8 cellular contexts compared by ENCODE assay signal in genomic region chr17:3724373-3725077, GRCh38. TPM values are rescaled to one million over a fixed set of nuclear protein-coding genes. Genes with fewer than 3 reads are reported as not detected.
A peak's percentile ranks its signal among the peaks of the same experiment; 100 is the strongest.
DNase-seq lines count a peak whose midpoint lies in the region; ATAC-seq and TF ChIP-seq lines count a peak whose summit lies in the region.

No MANE protein-coding gene starts in this region.

- no peaks in the 10 kb centered on the region for H3K27me3 Mint-ChIP-seq in naive B cell

- ATAC-seq in naive B cell (ENCODE audit: low read depth in 2 of 2) (no peak), GM19397 (IDR thresholded peaks at IDR 0.05; ENCODE audit: unreplicated experiment) (no peak)

- H3K27ac Mint-ChIP-seq in naive B cell: peak overlapping the region in 4 of 6 donors; percentile 85 to 96 (median 88)

- peak overlapping the region; percentile 79 for H3K9ac ChIP-seq in mammary epithelial cell (ENCODE audit: insufficient read depth, low read length)

- H3K4me2 ChIP-seq in mammary epithelial cell (ENCODE audit: insufficient read depth, low read depth, low read length): peak overlapping the region; percentile 90

- H3K27me3 ChIP-seq in BE2C (no peaks in the 10 kb centered on the region), HL-60 (ENCODE audit: insufficient read depth, poor library complexity, severe bottlenecking) (no peaks in the 10 kb centered on the region), mammary epithelial cell (ENCODE audit: insufficient read depth, low read length) (no peaks in the 10 kb centered on the region)

- H3K4me3 Mint-ChIP-seq in naive B cell: peak overlapping the region; percentile 79 to 96 (median 91)

- no peak for DNase-seq in BE2C
- DNase-seq in HL-60 (ENCODE audit: low read depth in 1 of 2, low spot score in 1 of 2): no peak
- peak; percentile 13 for DNase-seq in mammary epithelial cell
- DNase-seq in naive B cell: no peak
- DNase-seq in middle frontal gyrus (ENCODE audit: extremely low spot score, low spot score): no peak
- no peak for DNase-seq in NCI-H2107 treated with DMSO at 0.1 percent for 48 hours (lab: John Stamatoyannopoulos, UW; ENCODE audit: unreplicated experiment)
- no peak for DNase-seq in NCI-H1694 treated with DMSO at 0.1 percent for 48 hours (lab: John Stamatoyannopoulos, UW)

- no peaks in the 10 kb centered on the region for H3K4me1 ChIP-seq in BE2C
- H3K4me1 ChIP-seq in mammary epithelial cell (ENCODE audit: insufficient read depth, low read length): peaks cover 29% of the 10 kb centered on the region

- no peaks in the 10 kb centered on the region for H3K36me3 Mint-ChIP-seq in naive B cell

- in situ Hi-C loops in mammary epithelial cell (cut with MboI; ENCODE audit: low sequenced_read_pairs in 2 of 2): no loop called here

- peak overlapping the region; percentile 62 for H3K4me3 ChIP-seq in BE2C (ENCODE audit: low read depth, low read length)
- peak overlapping the region; percentile 78 for H3K4me3 ChIP-seq in HL-60 (replicated peaks; ENCODE audit: insufficient read depth, low read length)
- H3K4me3 ChIP-seq in mammary epithelial cell (replicated peaks in 1 of 3; ENCODE audit: insufficient read depth in 1 of 3, low read depth in 2 of 3, low read length in 3 of 3): peak overlapping the region; percentile 66 to 95 (median 92)

- peak overlapping the region; percentile 92 for H2AFZ ChIP-seq in mammary epithelial cell (ENCODE audit: low read depth, low read length)

- H3K36me3 ChIP-seq in BE2C: peaks cover 4% of the 10 kb centered on the region; the same call in 1 of the 2 replicates
- H3K36me3 ChIP-seq in mammary epithelial cell (ENCODE audit: insufficient read depth, low read length): no peaks in the 10 kb centered on the region

- no peak for TF ChIP-seq CTCF in BE2C (IDR thresholded peaks at IDR 0.05; ENCODE audit: low read depth, low read length)
- no peak for TF ChIP-seq CTCF in HL-60 (IDR thresholded peaks at IDR 0.05; ENCODE audit: insufficient read depth, low read length)
- TF ChIP-seq CTCF in mammary epithelial cell (conservative IDR thresholded peaks at IDR 0.05 in 1 of 2, IDR thresholded peaks at IDR 0.05 in 1 of 2; ENCODE audit: extremely low read depth in 1 of 2, insufficient read depth in 1 of 2, low read depth in 1 of 2, low read length in 2 of 2): no peak

- BruUV-seq in mammary epithelial cell (replicated peaks; lab: Mats Ljungman, UMichigan): no TSS peak

- H3K4me1 Mint-ChIP-seq in naive B cell: peaks cover 43 to 65% (median 54%) of the 10 kb centered on the region in 3 donors

- peak overlapping the region; percentile 81 for H3K27ac ChIP-seq in HL-60 (replicated peaks)
- peak overlapping the region; percentile 43 for H3K27ac ChIP-seq in mammary epithelial cell (ENCODE audit: insufficient read depth, low read depth, low read length)

- 25% methylated on average over 22 of the region's 27 CpGs for WGBS in mammary epithelial cell (ENCODE audit: low coverage, missing lambda C conversion rate)

- dilution Hi-C loops in mammary epithelial cell (cut with HindIII; ENCODE audit: low sequenced_read_pairs): no loop called here

- no peaks in the 10 kb centered on the region for H3K9me3 Mint-ChIP-seq in naive B cell

- CTCF ChIA-PET in mammary epithelial cell (lab: Charles Lee; ENCODE audit: low non-redundant PET): no interaction called here

- no peaks in the 10 kb centered on the region for H3K9me3 ChIP-seq in BE2C
- no peaks in the 10 kb centered on the region for H3K9me3 ChIP-seq in mammary epithelial cell (replicated peaks; ENCODE audit: insufficient read depth, low read length)

- H4K20me1 ChIP-seq in mammary epithelial cell (ENCODE audit: insufficient read depth, low read length): no peaks in the 10 kb centered on the region

- intact Hi-C loops in mammary epithelial cell (cut with micrococcal nuclease): loop anchor here (5.0 kb wide), 2 partner anchors 42 to 677 kb away; no protein-coding TSS in a partner anchor

- H3K79me2 ChIP-seq in mammary epithelial cell (ENCODE audit: insufficient read depth, low read length): peaks cover 52% of the 10 kb centered on the region

RNA-seq across cellular contexts. Expression of gene HASPIN, which starts 0.8 kb away (rescaled TPM):
- polyA plus RNA-seq in BE2C (2012; ENCODE audit: insufficient read depth, insufficient read length, low read depth): 1.8 TPM
- total RNA-seq in mammary epithelial cell: 1 to 10 TPM; 2.0 to 8.9 TPM
- polyA plus RNA-seq in mammary epithelial cell (7.6 TPM), naive B cell (ENCODE audit: low read depth in 6 of 6) (1 to 10 TPM in 1 of 6 donors, under 1 TPM in 5; 0.19 to 2.3 (median 0.74) TPM)
- 15.6 TPM for polyA minus RNA-seq in mammary epithelial cell

RNA-seq across cellular contexts. Expression of gene P2RX5, which starts 28.6 kb away (rescaled TPM):
- polyA plus RNA-seq in BE2C (2012; ENCODE audit: insufficient read depth, insufficient read length, low read depth): 29.6 TPM
- total RNA-seq in mammary epithelial cell: 1 to 10 TPM; 3.0 to 4.5 TPM
- polyA plus RNA-seq in mammary epithelial cell (4.7 TPM), naive B cell (ENCODE audit: low read depth in 6 of 6) (100 to 1,000 TPM; 377 to 864 (median 638) TPM)
- polyA minus RNA-seq in mammary epithelial cell: 1.7 TPM

RNA-seq across cellular contexts. Expression of gene EMC6, which starts 55.9 kb away (rescaled TPM):
- 98.9 TPM for polyA plus RNA-seq in BE2C (2012; ENCODE audit: insufficient read depth, insufficient read length, low read depth)
- total RNA-seq in mammary epithelial cell: 10 to 100 TPM; 11.0 to 57.9 TPM
- polyA plus RNA-seq in mammary epithelial cell (61.8 TPM), naive B cell (ENCODE audit: low read depth in 6 of 6) (10 to 100 TPM; 38.9 to 83.4 (median 55.2) TPM)
- 4.9 TPM for polyA minus RNA-seq in mammary epithelial cell

RNA-seq across cellular contexts. Expression of gene TAX1BP3, which starts 56.1 kb away (rescaled TPM):
- 13.1 TPM for polyA plus RNA-seq in BE2C (2012; ENCODE audit: insufficient read depth, insufficient read length, low read depth)
- 100 to 1,000 TPM; 188 to 213 TPM for total RNA-seq in mammary epithelial cell
- polyA plus RNA-seq in mammary epithelial cell: 141 TPM
- polyA minus RNA-seq in mammary epithelial cell: 78.6 TPM
- 10 to 100 TPM; 37.1 to 56.5 (median 45.1) TPM for polyA plus RNA-seq in naive B cell (ENCODE audit: low read depth in 6 of 6)

Comparison
In these comparisons a context has a peak if more than half of its experiments do, and no peak if none do; other contexts are left out.
1. RNA of gene P2RX5, which starts 28.6 kb away (polyA plus RNA-seq): 377 to 864 TPM in naive B cell; 4.7 TPM in mammary epithelial cell (single experiment); every median in the first group is over 10 times any median in the second.
2. Peak in every context shown above with its lines, with median percentiles within 50 percentile points of each other: H3K4me3 ChIP-seq.